In genomic region chr17:48047741-48048320, GRCh38 we compare ENCODE assay signal across 8 cellular contexts. TPM values are rescaled to one million over a fixed set of nuclear protein-coding genes. Genes with fewer than 3 reads are reported as not detected.
A peak's percentile ranks its signal among the peaks of the same experiment; 100 is the strongest.
DNase-seq lines count a peak whose midpoint lies in the region; ATAC-seq and TF ChIP-seq lines count a peak whose summit lies in the region.

No MANE protein-coding gene starts in this region.

- peak overlapping the region in 3 of 4 donors; percentile 45 to 86 (median 74) for H3K4me3 ChIP-seq in adrenal gland
- peak overlapping the region; percentile 52 to 96 (median 86) for H3K4me3 ChIP-seq in heart left ventricle

- H3K27ac ChIP-seq in adrenal gland (peak overlapping the region; percentile 78 to 98 (median 96)), heart left ventricle (peak overlapping the region; percentile 96 to 100 (median 99))

- DNase-seq in GM13976 (ENCODE audit: low spot score) = peak; percentile 96
- DNase-seq in NCI-H1436 treated with DMSO at 0.1 percent for 48 hours (lab: John Stamatoyannopoulos, UW) = peak; percentile 100
- peak; percentile 98 for DNase-seq in T follicular helper cell (ENCODE audit: low read depth)
- DNase-seq in adrenal gland = peak; percentile 99 to 100 (median 100)
- peak; percentile 99 to 100 (median 100) for DNase-seq in heart left ventricle
- DNase-seq in pons (ENCODE audit: low spot score) = peak; percentile 100
- peak; percentile 96 for DNase-seq in type B pancreatic cell (ENCODE audit: extremely low spot score, unreplicated experiment)

- in situ Hi-C loops in GM13976 (cut with MboI; ENCODE audit: low sequenced_read_pairs, unreplicated experiment) = no loop called here

- WGBS in adrenal gland, 4 donors = 0% methylated on average over 6 to 41 of the region's 41 CpGs
- WGBS in heart left ventricle, 4 donors = 0 to 2% (median 1%) methylated on average over 7 to 41 of the region's 41 CpGs

- H3K36me3 Mint-ChIP-seq in type B pancreatic cell = peaks cover 8% of the 10 kb centered on the region

- H3K27ac Mint-ChIP-seq in type B pancreatic cell = peak overlapping the region; percentile 100

- no peaks in the 10 kb centered on the region for H3K9me3 Mint-ChIP-seq in type B pancreatic cell

- H3K36me3 ChIP-seq in adrenal gland (replicated peaks in 1 of 2) (peaks cover 0 to 12% of the 10 kb centered on the region in 2 donors), heart left ventricle (peaks cover 0 to 17% (median 9%) of the 10 kb centered on the region in 9 donors)

- H3K9me3 ChIP-seq in adrenal gland (replicated peaks in 1 of 3) (no peaks in the 10 kb centered on the region), heart left ventricle (no peaks in the 10 kb centered on the region)

- peak; percentile 90 for ATAC-seq in HG02852 (IDR thresholded peaks at IDR 0.05; ENCODE audit: unreplicated experiment)
- peak; percentile 86 to 95 (median 90) for ATAC-seq in heart left ventricle

- H3K4me3 Mint-ChIP-seq in type B pancreatic cell = peak overlapping the region; percentile 96

- H3K27me3 Mint-ChIP-seq in type B pancreatic cell = no peaks in the 10 kb centered on the region

- H3K4me1 Mint-ChIP-seq in type B pancreatic cell (ENCODE audit: unreplicated experiment) = peaks cover 58% of the 10 kb centered on the region

- no peaks in the 10 kb centered on the region for H3K27me3 ChIP-seq in adrenal gland
- H3K27me3 ChIP-seq in heart left ventricle = no peaks in the 10 kb centered on the region

- TF ChIP-seq CTCF in GM13976 (IDR thresholded peaks at IDR 0.05; ENCODE audit: borderline replicate concordance, control extremely low read depth, extremely low read depth, insufficient read depth, missing control alignments) (no peak), adrenal gland (IDR thresholded peaks at IDR 0.05) (peak in 1 of 6 experiments; percentile 8), heart left ventricle (IDR thresholded peaks at IDR 0.05) (no peak), type B pancreatic cell (conservative IDR thresholded peaks at IDR 0.05) (no peak)

- intact Hi-C loops in adrenal gland (cut with DNase I) (no loop called here), heart left ventricle (cut with DNase I) (loop anchor here in 3 of 10 donors (1.0 kb wide), 2 partner anchors 22 to 23 kb away; no protein-coding TSS in a partner anchor)

- peak; percentile 72 to 90 for TF ChIP-seq POLR2A in adrenal gland (IDR thresholded peaks at IDR 0.05)
- TF ChIP-seq POLR2A in heart left ventricle (IDR thresholded peaks at IDR 0.05) = peak in 1 of 2 donors; percentile 56

- H3K4me1 ChIP-seq in adrenal gland (replicated peaks in 1 of 2) = peaks cover 45 to 53% of the 10 kb centered on the region in 2 donors
- peaks cover 9 to 61% (median 49%) of the 10 kb centered on the region in 12 donors for H3K4me1 ChIP-seq in heart left ventricle

RNA-seq across cellular contexts. Expression of gene NFE2L1, which starts 0.3 kb away (rescaled TPM):
- total RNA-seq in adrenal gland = 100 to 1,000 TPM; 150 to 432 (median 283) TPM
- 100 to 1,000 TPM in 2 of 3 donors, 10 to 100 TPM in 1; 77.9 to 403 (median 164) TPM for polyA plus RNA-seq in adrenal gland
- 1,000 to 10,000 TPM in 1 of 9 donors, 100 to 1,000 TPM in 8; 375 to 1,055 (median 606) TPM for total RNA-seq in heart left ventricle
- 100 to 1,000 TPM; 254 to 385 TPM for polyA plus RNA-seq in heart left ventricle
- total RNA-seq in type B pancreatic cell (ENCODE audit: low replicate concordance) = 99.1 and 111 TPM in 2 replicates

RNA-seq across cellular contexts. Expression of gene COPZ2, which starts 10.2 kb away (rescaled TPM):
- total RNA-seq in adrenal gland (10 to 100 TPM; 30.8 to 60.1 (median 42.4) TPM), heart left ventricle (10 to 100 TPM; 35.4 to 64.3 (median 54.8) TPM), type B pancreatic cell (ENCODE audit: low replicate concordance) (1.9 and 5.7 TPM in 2 replicates)
- polyA plus RNA-seq in adrenal gland (10 to 100 TPM; 33.4 to 53.6 (median 47.9) TPM), heart left ventricle (10 to 100 TPM; 13.2 to 48.2 TPM)

RNA-seq across cellular contexts. Expression of gene CBX1, which starts 53.4 kb away (rescaled TPM):
- total RNA-seq in adrenal gland (10 to 100 TPM; 28.5 to 56.3 (median 37.7) TPM), heart left ventricle (10 to 100 TPM; 28.5 to 43.8 (median 37.9) TPM), type B pancreatic cell (ENCODE audit: low replicate concordance) (72.8 and 154 TPM in 2 replicates)
- polyA plus RNA-seq in adrenal gland (10 to 100 TPM; 13.2 to 49.9 (median 28.6) TPM), heart left ventricle (10 to 100 TPM; 24.6 to 51.7 TPM)

RNA-seq across cellular contexts. Expression of gene SNX11, which starts 59.7 kb away (rescaled TPM):
- total RNA-seq in adrenal gland (10 to 100 TPM in 7 of 8 donors, 1 to 10 TPM in 1; 6.7 to 29.9 (median 19.0) TPM), heart left ventricle (10 to 100 TPM in 7 of 9 donors, 1 to 10 TPM in 2; 8.5 to 25.0 (median 11.3) TPM), type B pancreatic cell (ENCODE audit: low replicate concordance) (16.2 and 19.1 TPM in 2 replicates)
- polyA plus RNA-seq in adrenal gland (10 to 100 TPM in 2 of 3 donors, 1 to 10 TPM in 1; 8.9 to 12.9 (median 12.9) TPM), heart left ventricle (10 to 100 TPM in 1 of 2 donors, 1 to 10 TPM in 1; 5.2 to 30.8 TPM)

Comparison
In these comparisons a context has a peak if more than half of its experiments do, and no peak if none do; other contexts are left out.
1. Peak in every context shown above with its lines: DNase-seq, ATAC-seq, H3K4me3 ChIP-seq and H3K27ac ChIP-seq.